In genomic region chr10:111030042-111030750, GRCh38 we compare ENCODE assay signal across 12 cellular contexts. TPM values are rescaled to one million over a fixed set of nuclear protein-coding genes. Genes with fewer than 3 reads are reported as not detected.
DNase-seq lines count a peak whose midpoint lies in the region; ATAC-seq lines count a peak whose summit lies in the region.
"Had no signal": no experiment of that assay in that cellular context is flagged by ENCODE, and none has a peak within 500 bp of the region (broad histone marks: within the 10 kb centered on the region; RNA-seq: fewer than 3 reads in every experiment).

No MANE protein-coding gene starts in this region.

- peaks cover 14% of the 10 kb centered on the region for H3K36me3 Mint-ChIP-seq in activated T-helper 2 cell treated with anti-CD3 and anti-CD28 coated beads, Interferon-gamma antibody, Interleukin-2, Interleukin-4, amounts not matched to agents 10 μg/mL and 5 μg/mL and 100 μg/mL, durations not matched to agents 14 hours and 24 hours and 36 hours (ENCODE audit: low read depth)

- no peak overlapping the region for H3K4me3 Mint-ChIP-seq in activated T-helper 2 cell treated with anti-CD3 and anti-CD28 coated beads, Interferon-gamma antibody, Interleukin-2, Interleukin-4, amounts not matched to agents 10 μg/mL and 5 μg/mL and 100 μg/mL, durations not matched to agents 14 hours and 24 hours and 36 hours (ENCODE audit: low read depth)
- H3K4me3 Mint-ChIP-seq: dendritic cell treated with granulocyte-macrophage colony-stimulating factor and Interleukin-4, amounts not matched to agents 40 ng/mL and 50 ng/mL, for 4 days; neural progenitor cell had no signal

- H3K9me3 Mint-ChIP-seq in activated T-helper 2 cell treated with anti-CD3 and anti-CD28 coated beads, Interferon-gamma antibody, Interleukin-2, Interleukin-4, amounts not matched to agents 10 μg/mL and 5 μg/mL and 100 μg/mL, durations not matched to agents 14 hours and 24 hours and 36 hours, result peaks cover 33% of the 10 kb centered on the region

- DNase-seq in lung microvascular endothelial cell (ENCODE audit: low read depth in 2 of 2) (peak; percentile 2 to 32), LoVo (ENCODE audit: low spot score) (no peak), HuH-7 (ENCODE audit: low spot score) (no peak)
- no peak for DNase-seq in stimulated activated CD4-positive, alpha-beta T cell treated with anti-CD3 and anti-CD28 coated beads, Interleukin-4, amount 100 ng/mL, for 1 hour
- no peak for DNase-seq in activated T-helper 2 cell treated with anti-CD3 and anti-CD28 coated beads, Interferon-gamma antibody, Interleukin-2, Interleukin-4, amounts not matched to agents 10 μg/mL and 5 μg/mL and 100 μg/mL, durations not matched to agents 14 hours and 24 hours and 36 hours (ENCODE audit: low spot score)
- DNase-seq: activated T-cell treated with anti-CD3 and anti-CD28 coated beads, Interleukin-2, amount 50 U/mL, for 48 hours; MG63 had no signal

- peaks cover 8% of the 10 kb centered on the region for H3K4me1 Mint-ChIP-seq in activated T-helper 2 cell treated with anti-CD3 and anti-CD28 coated beads, Interferon-gamma antibody, Interleukin-2, Interleukin-4, amounts not matched to agents 10 μg/mL and 5 μg/mL and 100 μg/mL, durations not matched to agents 14 hours and 24 hours and 36 hours (ENCODE audit: low read depth)
- H3K4me1 Mint-ChIP-seq: neural progenitor cell had no signal

- no peaks in the 10 kb centered on the region for H3K27me3 Mint-ChIP-seq in activated T-helper 2 cell treated with anti-CD3 and anti-CD28 coated beads, Interferon-gamma antibody, Interleukin-2, Interleukin-4, amounts not matched to agents 10 μg/mL and 5 μg/mL and 100 μg/mL, durations not matched to agents 14 hours and 24 hours and 36 hours (ENCODE audit: low read depth)
- H3K27me3 Mint-ChIP-seq: dendritic cell treated with granulocyte-macrophage colony-stimulating factor and Interleukin-4, amounts not matched to agents 40 ng/mL and 50 ng/mL, for 4 days had no signal

- intact Hi-C loops in activated T-helper 2 cell treated with anti-CD3 and anti-CD28 coated beads, Interferon-gamma antibody, Interleukin-2, Interleukin-4, amounts not matched to agents 10 μg/mL and 5 μg/mL and 100 μg/mL, durations not matched to agents 14 hours and 24 hours and 36 hours (cut with micrococcal nuclease), result no loop called here

- H3K27ac Mint-ChIP-seq in activated T-helper 2 cell treated with anti-CD3 and anti-CD28 coated beads, Interferon-gamma antibody, Interleukin-2, Interleukin-4, amounts not matched to agents 10 μg/mL and 5 μg/mL and 100 μg/mL, durations not matched to agents 14 hours and 24 hours and 36 hours, result no peak overlapping the region
- H3K27ac Mint-ChIP-seq: dendritic cell treated with granulocyte-macrophage colony-stimulating factor and Interleukin-4, amounts not matched to agents 40 ng/mL and 50 ng/mL, for 4 days; neural progenitor cell had no signal

- peak; percentile 60 for ATAC-seq in GM18861 (IDR thresholded peaks at IDR 0.05; ENCODE audit: unreplicated experiment)
- ATAC-seq in GM21515 (IDR thresholded peaks at IDR 0.05; ENCODE audit: unreplicated experiment), result peak; percentile 62
- peak; percentile 69 for ATAC-seq in HG03457 (IDR thresholded peaks at IDR 0.05; ENCODE audit: unreplicated experiment)

RNA-seq across cellular contexts. Expression of gene ADRA2A, which starts 46.6 kb away (rescaled TPM):
- under 0.01 TPM in 2 replicates for total RNA-seq in lung microvascular endothelial cell
- total RNA-seq in activated T-helper 2 cell treated with anti-CD3 and anti-CD28 coated beads, Interferon-gamma antibody, Interleukin-2, Interleukin-4, amounts not matched to agents 10 μg/mL and 5 μg/mL and 100 μg/mL, durations not matched to agents 14 hours and 24 hours and 36 hours, result not detected in 2 replicates

Comparison
In these comparisons a context has a peak if more than half of its experiments do, and no peak if none do; other contexts are left out.
1. DNase-seq: peak in lung microvascular endothelial cell (2 of 2); none in stimulated activated CD4-positive, alpha-beta T cell treated with anti-CD3 and anti-CD28 coated beads, Interleukin-4, amount 100 ng/mL, for 1 hour (single experiment), LoVo (single experiment), HuH-7 (single experiment) and activated T-helper 2 cell treated with anti-CD3 and anti-CD28 coated beads, Interferon-gamma antibody, Interleukin-2, Interleukin-4, amounts not matched to agents 10 μg/mL and 5 μg/mL and 100 μg/mL, durations not matched to agents 14 hours and 24 hours and 36 hours (single experiment).
2. Peak in every context shown above with its lines, with median percentiles within 50 percentile points of each other: ATAC-seq.